Comparison of ENCODE assay signal across 22 cellular contexts in genomic region chr13:109301711-109302110, GRCh38.
DNase-seq lines count a peak whose midpoint lies in the region; TF ChIP-seq lines count a peak whose summit lies in the region.
"Had no signal": no experiment of that assay in that cellular context is flagged by ENCODE, and none has a peak within 500 bp of the region (broad histone marks: within the 10 kb centered on the region; RNA-seq: fewer than 3 reads in every experiment).

No MANE protein-coding gene starts in this region.

- no peak for TF ChIP-seq CTCF in AG10803 (conservative IDR thresholded peaks at IDR 0.05; ENCODE audit: low read length)

- H3K4me3 ChIP-seq in AG10803 (ENCODE audit: low read length) = no peak overlapping the region
- H3K4me3 ChIP-seq: GM12878, Peyer's patch had no signal

- peak; percentile 14 for DNase-seq in AG10803 (ENCODE audit: low read depth)
- DNase-seq in NCI-H1092 (lab: John Stamatoyannopoulos, UW) = peak; percentile 11
- peak; percentile 97 to 99 for DNase-seq in NCI-H524 (lab: John Stamatoyannopoulos, UW)
- peak; percentile 3 for DNase-seq in cerebellar cortex (ENCODE audit: low spot score)
- no peak for DNase-seq in NCI-H1105 (lab: John Stamatoyannopoulos, UW)
- DNase-seq in dedifferentiated amniotic fluid mesenchymal stem cell (ENCODE audit: extremely low spot score) = no peak
- DNase-seq in NCI-H2107 treated with DMSO at 0.1 percent for 48 hours (lab: John Stamatoyannopoulos, UW; ENCODE audit: unreplicated experiment) = no peak
- DNase-seq in SHP77 (lab: John Stamatoyannopoulos, UW) = no peak
- DNase-seq: 8988T; AML-193; CD8-positive, alpha-beta memory T cell; DMS79; H7; HFFc6; Kasumi-1; NCI-H1048; NCI-H146; NCI-H2081; NCI-H748 treated with DMSO at 0.1 percent for 48 hours; Peyer's patch; T-helper 2 cell had no signal

Comparison
In these comparisons a context has a peak if more than half of its experiments do, and no peak if none do; other contexts are left out.
1. DNase-seq: peak in AG10803 (single experiment), NCI-H1092 (single experiment), NCI-H524 (2 of 2) and cerebellar cortex (single experiment); none in NCI-H1105 (single experiment), dedifferentiated amniotic fluid mesenchymal stem cell (single experiment), NCI-H2107 treated with DMSO at 0.1 percent for 48 hours (single experiment) and SHP77 (0 of 2).